Comparison of ENCODE assay signal across 8 cellular contexts in genomic region chr17:82370471-82371332, GRCh38. TPM values are rescaled to one million over a fixed set of nuclear protein-coding genes. Genes with fewer than 3 reads are reported as not detected.
A peak's percentile ranks its signal among the peaks of the same experiment; 100 is the strongest.
DNase-seq lines count a peak whose midpoint lies in the region; ATAC-seq, FAIRE-seq and TF ChIP-seq lines count a peak whose summit lies in the region.

No MANE protein-coding gene starts in this region.

- peak; percentile 28 for DNase-seq in T-helper 2 cell treated with Interferon-gamma antibody and Interleukin-4, amounts not matched to agents 5 μg/mL and 100 μg/mL, for 36 hours (ENCODE audit: low spot score)
- DNase-seq in head of caudate nucleus (peak in 38 of 42 donors; percentile 23 to 80 (median 48)), small intestine (peak; percentile 22), thyroid gland (no peak), NCI-H1694 (lab: John Stamatoyannopoulos, UW) (no peak), C1 segment of cervical spinal cord (lab: John Stamatoyannopoulos, UW) (no peak)

- H3K4me3 Mint-ChIP-seq in T-helper 2 cell treated with Interferon-gamma antibody and Interleukin-4, amounts not matched to agents 5 μg/mL and 100 μg/mL, for 36 hours, result peak overlapping the region; percentile 69

- FAIRE-seq in small intestine (lab: Jason Lieb, UNC), result no peak

- no peaks in the 10 kb centered on the region for H3K9me3 Mint-ChIP-seq in T-helper 2 cell treated with Interferon-gamma antibody and Interleukin-4, amounts not matched to agents 5 μg/mL and 100 μg/mL, for 36 hours

- peaks cover 49% of the 10 kb centered on the region for H3K27me3 Mint-ChIP-seq in T-helper 2 cell treated with Interferon-gamma antibody and Interleukin-4, amounts not matched to agents 5 μg/mL and 100 μg/mL, for 36 hours (ENCODE audit: low read depth)

- no peak for TF ChIP-seq POLR2A in thyroid gland (IDR thresholded peaks at IDR 0.05)

- H3K4me3 ChIP-seq in small intestine (ENCODE audit: low read depth in 1 of 2, low read length in 2 of 2) (peak overlapping the region in 1 of 2 donors; percentile 33), thyroid gland (replicated peaks in 1 of 3) (peak overlapping the region in 1 of 3 donors; percentile 33)

- 8 to 20% (median 9%) methylated on average over 38 of the region's 38 CpGs for WGBS in small intestine, 3 donors
- 51 to 60% methylated on average over 23 to 28 of the region's 38 CpGs for WGBS in thyroid gland, 2 donors

- TF ChIP-seq CTCF in thyroid gland (IDR thresholded peaks at IDR 0.05), result no peak

- intact Hi-C loops in head of caudate nucleus (cut with DNase I), result no loop called here
- intact Hi-C loops in thyroid gland (cut with DNase I), result no loop called here

- no peak overlapping the region for H3K27ac Mint-ChIP-seq in T-helper 2 cell treated with Interferon-gamma antibody and Interleukin-4, amounts not matched to agents 5 μg/mL and 100 μg/mL, for 36 hours

- H3K4me1 Mint-ChIP-seq in T-helper 2 cell treated with Interferon-gamma antibody and Interleukin-4, amounts not matched to agents 5 μg/mL and 100 μg/mL, for 36 hours (ENCODE audit: low read depth), result peaks cover 10% of the 10 kb centered on the region

- H3K4me1 ChIP-seq in small intestine (ENCODE audit: control insufficient read depth in 2 of 2, insufficient read depth in 1 of 2, low read depth in 1 of 2, low read length in 1 of 2) (peaks cover 0 to 3% of the 10 kb centered on the region in 2 donors), thyroid gland (peaks cover 11 to 29% of the 10 kb centered on the region in 2 donors)

- H3K36me3 ChIP-seq in small intestine (ENCODE audit: control insufficient read depth in 2 of 2, insufficient read depth in 2 of 2, low read length in 2 of 2) (no peaks in the 10 kb centered on the region), thyroid gland (no peaks in the 10 kb centered on the region)

- peak; percentile 51 for ATAC-seq in GM18861 (IDR thresholded peaks at IDR 0.05; ENCODE audit: unreplicated experiment)
- no peak for ATAC-seq in HG03520 (IDR thresholded peaks at IDR 0.05; ENCODE audit: unreplicated experiment)

- H3K9me3 ChIP-seq in small intestine (ENCODE audit: control insufficient read depth, low read depth) (no peaks in the 10 kb centered on the region), thyroid gland (no peaks in the 10 kb centered on the region)

- H3K36me3 Mint-ChIP-seq in T-helper 2 cell treated with Interferon-gamma antibody and Interleukin-4, amounts not matched to agents 5 μg/mL and 100 μg/mL, for 36 hours (ENCODE audit: low read depth), result no peaks in the 10 kb centered on the region

- H3K27me3 ChIP-seq in small intestine (ENCODE audit: control insufficient read depth in 2 of 2, insufficient read depth in 2 of 2, low read length in 2 of 2), result peaks cover 20 to 34% of the 10 kb centered on the region in 2 donors
- peaks cover 6% of the 10 kb centered on the region for H3K27me3 ChIP-seq in thyroid gland

- no peak overlapping the region for H3K27ac ChIP-seq in small intestine (ENCODE audit: low read depth in 1 of 2, low read length in 1 of 2)
- H3K27ac ChIP-seq in thyroid gland, result no peak overlapping the region

RNA-seq across cellular contexts. Expression of gene UTS2R, which starts 0.9 kb away (rescaled TPM):
- not detected for polyA plus RNA-seq in small intestine
- 1 to 10 TPM in 3 of 4 donors, under 1 TPM in 1; 0.22 to 6.6 (median 3.9) TPM for total RNA-seq in thyroid gland

RNA-seq across cellular contexts. Expression of gene TEX19, which starts 11.7 kb away (rescaled TPM):
- under 1 TPM in 1 of 3 donors, not detected in 2; 0.07 TPM for polyA plus RNA-seq in small intestine
- under 1 TPM in 1 of 4 donors, not detected in 3; 0.54 TPM for total RNA-seq in thyroid gland

RNA-seq across cellular contexts. Expression of gene SECTM1, which starts 37.1 kb away (rescaled TPM):
- polyA plus RNA-seq in small intestine, result 10 to 100 TPM; 14.0 to 81.9 (median 38.2) TPM
- 10 to 100 TPM in 1 of 4 donors, 1 to 10 TPM in 3; 4.1 to 15.3 (median 5.1) TPM for total RNA-seq in thyroid gland

RNA-seq across cellular contexts. Expression of gene HEXD, which starts 47.4 kb away (rescaled TPM):
- 100 to 1,000 TPM in 2 of 3 donors, 10 to 100 TPM in 1; 40.8 to 254 (median 207) TPM for polyA plus RNA-seq in small intestine
- total RNA-seq in thyroid gland, result 10 to 100 TPM; 33.2 to 72.7 (median 40.9) TPM

RNA-seq across cellular contexts. Expression of gene OGFOD3, which starts 47.7 kb away (rescaled TPM):
- polyA plus RNA-seq in small intestine, result 10 to 100 TPM in 1 of 3 donors, 1 to 10 TPM in 2; 7.8 to 21.1 (median 8.1) TPM
- total RNA-seq in thyroid gland, result 10 to 100 TPM; 46.5 to 57.5 (median 55.1) TPM

Comparison
In these comparisons a context has a peak if more than half of its experiments do, and no peak if none do; other contexts are left out.
1. DNase-seq: peak in T-helper 2 cell treated with Interferon-gamma antibody and Interleukin-4, amounts not matched to agents 5 μg/mL and 100 μg/mL, for 36 hours (single experiment), head of caudate nucleus (38 of 42) and small intestine (single experiment); none in thyroid gland (0 of 2), NCI-H1694 (single experiment) and C1 segment of cervical spinal cord (0 of 14).